30 cellular contexts compared by ENCODE assay signal in genomic region chr1:157671895-157672294, GRCh38. TPM values are rescaled to one million over a fixed set of nuclear protein-coding genes. Genes with fewer than 3 reads are reported as not detected.
"Had no signal": no experiment of that assay in that cellular context is flagged by ENCODE, and none has a peak within 500 bp of the region (broad histone marks: within the 10 kb centered on the region; RNA-seq: fewer than 3 reads in every experiment).

No MANE protein-coding gene starts in this region.

- H3K4me3 Mint-ChIP-seq: activated B cell treated with CpG ODN at 0.5 μM for 24 hours; activated CD4-positive, alpha-beta memory T cell treated with anti-CD3 and anti-CD28 coated beads, Interleukin-2, amount 10 ng/mL, durations not matched to agents 7 days and 5 days; activated CD4-positive, alpha-beta T cell treated with anti-CD3 and anti-CD28 coated beads, Interleukin-2, amount 10 ng/mL, durations not matched to agents 24 days and 14 days; activated naive CD8-positive, alpha-beta T cell treated with anti-CD3 and anti-CD28 coated beads, Interleukin-2, amount 50 U/mL, for 24 hours; activated T-helper 1 cell treated with anti-CD3 and anti-CD28 coated beads, Interleukin-12 subunit alpha, Interleukin-12 subunit beta, Interleukin-2, Interleukin-4 antibody, amounts not matched to agents 30 ng/mL and 10 ng/mL and 1 ng/mL, durations not matched to agents 14 hours and 24 hours and 36 hours; dendritic cell treated with granulocyte-macrophage colony-stimulating factor and Interleukin-4, amounts not matched to agents 40 ng/mL and 50 ng/mL, for 4 days; immature natural killer cell; nephron had no signal

- H3K4me3 ChIP-seq: body of pancreas, hepatocyte, pancreas, psoas muscle, right lobe of liver, skin epidermis, upper lobe of left lung had no signal

- DNase-seq: activated B cell treated with CpG ODN at 0.5 μM for 24 hours; activated CD4-positive, alpha-beta memory T cell treated with anti-CD3 and anti-CD28 coated beads, Interleukin-2, amount 10 ng/mL, durations not matched to agents 7 days and 5 days; activated CD4-positive, alpha-beta T cell treated with anti-CD3 and anti-CD28 coated beads, Interleukin-2, amount 10 ng/mL, durations not matched to agents 24 days and 14 days; activated gamma-delta T cell; activated naive CD4-positive, alpha-beta T cell treated with anti-CD3 and anti-CD28 coated beads, Interleukin-2, amount 50 U/mL, for 16 hours; activated naive CD8-positive, alpha-beta T cell treated with anti-CD3 and anti-CD28 coated beads, Interleukin-2, amount 50 U/mL, for 24 hours; activated T-cell treated with anti-CD3 and anti-CD28 coated beads for 4 hours; anterior cingulate cortex; body of pancreas; caudate nucleus; effector CD4-positive, alpha-beta T cell; erythroblast; glutamatergic neuron; immature natural killer cell; kidney glomerular epithelial cell; left ventricle myocardium superior; pancreas; psoas muscle; right lobe of liver; stimulated activated CD4-positive, alpha-beta T cell treated with anti-CD3 and anti-CD28 coated beads, Interleukin-2, amount 100 ng/mL, for 24 hours; stimulated activated CD8-positive, alpha-beta memory T cell treated with anti-CD3 and anti-CD28 coated beads, Interleukin-4, amount 100 ng/mL, for 48 hours; stimulated activated naive CD4-positive, alpha-beta T cell treated with Interleukin-2 at 50 U/mL for 16 hours; upper lobe of left lung had no signal

- H3K36me3 ChIP-seq: neutrophil, pancreas, right lobe of liver, upper lobe of left lung had no signal

- H3K27ac ChIP-seq: body of pancreas, hepatocyte, neutrophil, pancreas, psoas muscle, right lobe of liver, skin epidermis, upper lobe of left lung had no signal

- H3K27ac Mint-ChIP-seq: activated B cell treated with CpG ODN at 0.5 μM for 24 hours; activated CD4-positive, alpha-beta memory T cell treated with anti-CD3 and anti-CD28 coated beads, Interleukin-2, amount 10 ng/mL, durations not matched to agents 7 days and 5 days; activated CD4-positive, alpha-beta T cell treated with anti-CD3 and anti-CD28 coated beads, Interleukin-2, amount 10 ng/mL, durations not matched to agents 24 days and 14 days; activated naive CD8-positive, alpha-beta T cell treated with anti-CD3 and anti-CD28 coated beads, Interleukin-2, amount 50 U/mL, for 24 hours; activated T-helper 1 cell treated with anti-CD3 and anti-CD28 coated beads, Interleukin-12 subunit alpha, Interleukin-12 subunit beta, Interleukin-2, Interleukin-4 antibody, amounts not matched to agents 30 ng/mL and 10 ng/mL and 1 ng/mL, durations not matched to agents 14 hours and 24 hours and 36 hours; dendritic cell treated with granulocyte-macrophage colony-stimulating factor and Interleukin-4, amounts not matched to agents 40 ng/mL and 50 ng/mL, for 4 days; immature natural killer cell; nephron had no signal

- H3K4me1 Mint-ChIP-seq: activated CD4-positive, alpha-beta memory T cell treated with anti-CD3 and anti-CD28 coated beads, Interleukin-2, amount 10 ng/mL, durations not matched to agents 7 days and 5 days; activated CD4-positive, alpha-beta T cell treated with anti-CD3 and anti-CD28 coated beads, Interleukin-2, amount 10 ng/mL, durations not matched to agents 24 days and 14 days; activated naive CD8-positive, alpha-beta T cell treated with anti-CD3 and anti-CD28 coated beads, Interleukin-2, amount 50 U/mL, for 24 hours; nephron had no signal

- H3K9me3 ChIP-seq: body of pancreas, neutrophil, pancreas, psoas muscle, right lobe of liver had no signal

- H3K4me1 ChIP-seq: body of pancreas, pancreas, psoas muscle, right lobe of liver, upper lobe of left lung had no signal

- ATAC-seq: activated naive CD8-positive, alpha-beta T cell treated with anti-CD3 and anti-CD28 coated beads, Interleukin-2, amount 50 U/mL, for 24 hours; body of pancreas; left ventricle myocardium superior; pancreas; psoas muscle; right lobe of liver had no signal

- H3K27me3 ChIP-seq: body of pancreas, hepatocyte, pancreas, right lobe of liver, upper lobe of left lung had no signal

- H3K27me3 Mint-ChIP-seq: activated B cell treated with CpG ODN at 0.5 μM for 24 hours; activated CD4-positive, alpha-beta memory T cell treated with anti-CD3 and anti-CD28 coated beads, Interleukin-2, amount 10 ng/mL, durations not matched to agents 7 days and 5 days; activated CD4-positive, alpha-beta T cell treated with anti-CD3 and anti-CD28 coated beads, Interleukin-2, amount 10 ng/mL, durations not matched to agents 24 days and 14 days had no signal

RNA-seq across cellular contexts. Expression of gene FCRL3, which starts 28.7 kb away (rescaled TPM):
- total RNA-seq: body of pancreas, hepatocyte, left ventricle myocardium superior, myocyte had no signal
